10 cellular contexts compared by ENCODE assay signal in the genomic region with DNA sequence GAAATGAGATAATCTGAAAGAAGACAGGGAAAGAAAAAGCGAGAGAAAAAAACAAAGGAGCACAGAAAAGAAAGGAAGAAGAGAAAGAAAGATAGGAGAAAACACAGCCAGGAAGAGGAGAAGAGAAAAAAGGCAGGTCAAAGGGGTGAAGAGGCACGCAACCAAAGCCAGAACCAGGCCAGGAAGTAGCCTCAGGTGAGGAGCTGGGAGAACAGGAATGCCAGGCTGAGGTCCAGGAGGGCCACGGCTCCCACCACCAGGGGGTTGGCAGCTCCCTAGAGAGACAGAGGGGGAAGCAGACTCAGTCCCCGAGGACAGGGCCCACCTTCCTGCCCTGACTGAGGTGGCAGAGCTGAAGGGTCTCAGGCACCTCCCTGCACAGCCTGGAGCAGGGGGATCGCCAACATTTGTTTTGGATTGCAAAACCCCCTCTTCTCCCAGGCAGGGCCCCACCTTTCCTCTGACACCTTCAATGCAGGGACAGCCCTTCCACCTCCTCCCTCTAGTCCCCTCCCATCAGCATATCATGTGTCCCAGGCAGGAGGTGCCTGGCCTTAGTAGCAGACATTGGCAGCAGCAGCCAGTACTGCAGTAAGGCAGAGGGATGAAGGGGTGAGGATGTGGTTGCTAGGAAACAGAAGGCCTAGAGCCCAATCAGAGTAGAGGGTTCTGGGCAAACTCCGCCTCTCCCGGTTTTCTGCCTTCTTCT. TPM values are rescaled to one million over a fixed set of nuclear protein-coding genes. Genes with fewer than 3 reads are reported as not detected.
DNase-seq lines count a peak whose midpoint lies in the region; ATAC-seq, FAIRE-seq and TF ChIP-seq lines count a peak whose summit lies in the region.
"Had no signal": no experiment of that assay in that cellular context is flagged by ENCODE, and none has a peak within 500 bp of the region (broad histone marks: within the 10 kb centered on the region; RNA-seq: fewer than 3 reads in every experiment).

No MANE protein-coding gene starts in this region.

- H3K36me3 Mint-ChIP-seq in activated T-helper 17 cell treated with anti-CD3 and anti-CD28 coated beads, Interleukin-2, amount 50 U/mL, for 72 hours (ENCODE audit: low read depth): peaks cover 31% of the 10 kb centered on the region

- H3K4me1 ChIP-seq in DND-41 (ENCODE audit: insufficient read depth, low read length): peaks cover 33% of the 10 kb centered on the region
- peaks cover 62% of the 10 kb centered on the region for H3K4me1 ChIP-seq in HepG2 (ENCODE audit: insufficient read depth, low read length)

- H3K4me2 ChIP-seq in DND-41 (ENCODE audit: insufficient read depth, low read length) (no peak overlapping the region), HepG2 (ENCODE audit: low read depth, low read length) (peak overlapping the region; percentile 52)

- no peak overlapping the region for H3K9ac ChIP-seq in DND-41 (ENCODE audit: low read depth, low read length)
- peak overlapping the region; percentile 2; the same call in 1 of the 2 replicates for H3K9ac ChIP-seq in HepG2 (ENCODE audit: insufficient read depth, low read depth, low read length)

- DNase-seq in DND-41 (no peak), HepG2 (ENCODE audit: low spot score) (peak; percentile 84), GM03348 (ENCODE audit: low spot score) (no peak)
- DNase-seq: NCI-H187 treated with DMSO at 0.1 percent for 48 hours; stimulated activated CD8-positive, alpha-beta memory T cell treated with anti-CD3 and anti-CD28 coated beads, Interleukin-4, amount 100 ng/mL, for 48 hours had no signal

- ATAC-seq in DND-41 (ENCODE audit: insufficient read depth, low read depth) (no peak), HepG2 (peak; percentile 52), HG02759 (IDR thresholded peaks at IDR 0.05; ENCODE audit: unreplicated experiment) (no peak), GM18867 (IDR thresholded peaks at IDR 0.05; ENCODE audit: unreplicated experiment) (no peak), GM18870 (IDR thresholded peaks at IDR 0.05; ENCODE audit: unreplicated experiment) (no peak)
- ATAC-seq in activated T-helper 17 cell treated with anti-CD3 and anti-CD28 coated beads, Interleukin-2, amount 50 U/mL, for 72 hours (replicated peaks): no peak

- no peak for TF ChIP-seq RAD21 in Ishikawa (IDR thresholded peaks at IDR 0.05; ENCODE audit: low read depth)
- TF ChIP-seq RAD21 in HepG2 (CRISPR knock-in tag; IDR thresholded peaks at IDR 0.05): 0 out of 2 replicates have a peak, but pooled peaks have one; percentile 12

- in situ Hi-C loops in HepG2 (cut with HindIII; ENCODE audit: extremely low pct_ligation_motif_present, low pct_unique_long_range_greater_than_20kb): no loop called here

- H4K20me1 ChIP-seq in DND-41 (ENCODE audit: insufficient read depth, low read length) (no peaks in the 10 kb centered on the region), HepG2 (ENCODE audit: insufficient read depth, low read length) (no peaks in the 10 kb centered on the region)

- TF ChIP-seq CTCF in DND-41 (IDR thresholded peaks at IDR 0.05; ENCODE audit: borderline replicate concordance, extremely low read depth, low read length, poor library complexity, severe bottlenecking) (no peak), HepG2 (CRISPR knock-in tag; IDR thresholded peaks at IDR 0.05) (peak; percentile 38; the same call in 1 of the 2 replicates)

- H3K9me3 Mint-ChIP-seq in activated T-helper 17 cell treated with anti-CD3 and anti-CD28 coated beads, Interleukin-2, amount 50 U/mL, for 72 hours: no peaks in the 10 kb centered on the region

- WGBS in HepG2 (ENCODE audit: low lambda C conversion rate): 26% methylated on average over 7 of the region's 7 CpGs

- POLR2A ChIA-PET in HepG2 (lab: Yijun Ruan, JAX): interaction anchor here (0.6 to 6.5 kb wide), 7 partner anchors 11 to 248 kb away, joined by 3 to 113 read pairs (median 23); partner anchors contain the start of genes DHRS2, PABPN1 and THTPA

- BruUV-seq in HepG2 (replicated peaks; lab: Mats Ljungman, UMichigan): no TSS peak

- H2AFZ ChIP-seq in DND-41 (ENCODE audit: low read depth, low read length) (0 out of 2 replicates have a peak overlapping the region, but pooled peaks have one; percentile 34), HepG2 (ENCODE audit: low read length) (no peak overlapping the region)

- H3K36me3 ChIP-seq in DND-41 (ENCODE audit: insufficient read depth, low read length) (peaks cover 24% of the 10 kb centered on the region), HepG2 (replicated peaks in 1 of 2; ENCODE audit: control insufficient read depth in 1 of 2, insufficient read depth in 2 of 2, low read length in 2 of 2) (peaks cover 11 to 18% of the 10 kb centered on the region in 2 experiments)

- H3K27me3 ChIP-seq in DND-41 (ENCODE audit: insufficient read depth, low read length, poor library complexity): peaks cover 9% of the 10 kb centered on the region
- peaks cover 2 to 8% of the 10 kb centered on the region in 2 experiments; a peak in 2 of 5 replicates for H3K27me3 ChIP-seq in HepG2 (ENCODE audit: control insufficient read depth in 1 of 2, insufficient read depth in 2 of 2, low read length in 2 of 2)

- no peak overlapping the region for H3K4me3 Mint-ChIP-seq in activated T-helper 17 cell treated with anti-CD3 and anti-CD28 coated beads, Interleukin-2, amount 50 U/mL, for 72 hours

- intact Hi-C loops in HepG2 (cut with micrococcal nuclease; ENCODE audit: unreplicated experiment): loop anchor here (5.0 kb wide), 1 partner anchor 343 kb away; no protein-coding TSS in a partner anchor

- H3K4me3 ChIP-seq in DND-41 (ENCODE audit: low read depth in 1 of 2, low read length in 2 of 2) (no peak overlapping the region), HepG2 (replicated peaks in 1 of 3; ENCODE audit: insufficient read depth in 1 of 3, low read depth in 2 of 3, low read length in 3 of 3) (peak overlapping the region in 1 of 3 experiments; percentile 13; a peak in 1 of 6 replicates)

- no peak for FAIRE-seq in HepG2 (lab: Jason Lieb, UNC)

- no peaks in the 10 kb centered on the region for H3K9me3 ChIP-seq in DND-41 (ENCODE audit: insufficient read depth, low read length, severe bottlenecking)
- H3K9me3 ChIP-seq in HepG2 (ENCODE audit: low read length): no peaks in the 10 kb centered on the region

- TF ChIP-seq EP300 in Ishikawa (IDR thresholded peaks at IDR 0.05; ENCODE audit: borderline replicate concordance): no peak
- no peak for TF ChIP-seq EP300 in HepG2 (IDR thresholded peaks at IDR 0.05; ENCODE audit: low read depth in 2 of 2, low read length in 2 of 2)
- no peak for TF ChIP-seq EP300 in HepG2 (CRISPR knock-in tag; IDR thresholded peaks at IDR 0.05; ENCODE audit: borderline replicate concordance)

- peaks cover 12% of the 10 kb centered on the region for H3K27me3 Mint-ChIP-seq in activated T-helper 17 cell treated with anti-CD3 and anti-CD28 coated beads, Interleukin-2, amount 50 U/mL, for 72 hours

- H3K79me2 ChIP-seq in DND-41 (ENCODE audit: insufficient read depth, low read length) (peaks cover 13% of the 10 kb centered on the region), HepG2 (ENCODE audit: insufficient read depth, low read length) (peaks cover 7% of the 10 kb centered on the region)

- H3K27ac Mint-ChIP-seq in activated T-helper 17 cell treated with anti-CD3 and anti-CD28 coated beads, Interleukin-2, amount 50 U/mL, for 72 hours: peak overlapping the region; percentile 98

- H3K27ac ChIP-seq in DND-41 (ENCODE audit: low read length) (no peak overlapping the region), HepG2 (ENCODE audit: extremely low read length, insufficient read depth, low read length) (no peak overlapping the region)

- peaks cover 19% of the 10 kb centered on the region for H3K4me1 Mint-ChIP-seq in activated T-helper 17 cell treated with anti-CD3 and anti-CD28 coated beads, Interleukin-2, amount 50 U/mL, for 72 hours

- no peak for TF ChIP-seq POLR2A in HepG2 (IDR thresholded peaks at IDR 0.05; ENCODE audit: insufficient read depth in 1 of 2, low read depth in 2 of 2, low read length in 2 of 2)

- CTCF ChIA-PET in HepG2 (lab: Yijun Ruan, JAX; ENCODE audit: low intra/inter-chr PET ratio, low total read pairs): interaction anchor here (1.9 kb wide), 1 partner anchor 92 kb away, joined by 5 read pairs; no protein-coding TSS in a partner anchor

RNA-seq across cellular contexts. Expression of gene AP1G2, which starts 2.0 kb away (rescaled TPM):
- total RNA-seq in activated T-helper 17 cell treated with anti-CD3 and anti-CD28 coated beads, Interleukin-2, amount 50 U/mL, for 72 hours: 100 to 1,000 TPM; 199 to 312 TPM
- 39.4 and 96.9 TPM in 2 replicates for total RNA-seq in HepG2 (2016; rRNA removed; fragmentation: Illumina TruSeq; extraction: Trizol)
- total RNA-seq in HepG2 (2016; cell fraction: cytosol; rRNA removed; fragmentation: Illumina TruSeq; extraction: Trizol; ENCODE audit: low read depth): 27.1 and 29.2 TPM in 2 replicates
- total RNA-seq in HepG2 (2016; cell fraction: insoluble cytoplasmic fraction; rRNA removed; fragmentation: Illumina TruSeq; extraction: Trizol): 43.1 and 100 TPM in 2 replicates
- total RNA-seq in HepG2 (2016; cell fraction: membrane; rRNA removed; fragmentation: Illumina TruSeq; extraction: Trizol): 15.6 and 15.9 TPM in 2 replicates
- total RNA-seq in HepG2 (2016; cell fraction: nucleus; rRNA removed; fragmentation: Illumina TruSeq; extraction: Trizol): 143 and 149 TPM in 2 replicates
- 611 and 685 TPM in 2 replicates for polyA plus RNA-seq in HepG2 (2011; rRNA removed)
- 118 and 170 TPM in 2 replicates for polyA plus RNA-seq in HepG2 (2011; cell fraction: cytosol; rRNA removed)
- polyA plus RNA-seq in HepG2 (2011; cell fraction: nucleus; rRNA removed): 4,733 and 5,679 TPM in 2 replicates
- 202 and 318 TPM in 2 replicates for polyA plus RNA-seq in HepG2 (2012)
- 12.6 and 13.8 TPM in 2 replicates for polyA plus RNA-seq in HepG2 (2016; cell fraction: cytosol; fragmentation: Illumina TruSeq; extraction: Trizol; ENCODE audit: low read depth)
- 49.4 and 63.1 TPM in 2 replicates for polyA plus RNA-seq in HepG2 (2016; cell fraction: insoluble cytoplasmic fraction; fragmentation: Illumina TruSeq; extraction: Trizol; ENCODE audit: low read depth)
- polyA plus RNA-seq in HepG2 (2016; cell fraction: membrane; fragmentation: Illumina TruSeq; extraction: Trizol; ENCODE audit: low read depth): 18.9 and 19.4 TPM in 2 replicates
- polyA plus RNA-seq in HepG2 (2016; cell fraction: nucleus; fragmentation: Illumina TruSeq; extraction: Trizol; ENCODE audit: insufficient read depth, low read depth): 559 and 594 TPM in 2 replicates
- polyA minus RNA-seq in HepG2 (2011; rRNA and poly(A)+ RNA removed; ENCODE audit: low replicate concordance): 166 and 365 TPM in 2 replicates
- polyA minus RNA-seq in HepG2 (2011; cell fraction: cytosol; rRNA and poly(A)+ RNA removed): 55.5 and 58.2 TPM in 2 replicates
- 527 and 596 TPM in 2 replicates for polyA minus RNA-seq in HepG2 (2011; cell fraction: nucleus; rRNA and poly(A)+ RNA removed)

RNA-seq across cellular contexts. Expression of gene JPH4, which starts 9.0 kb away (rescaled TPM):
- total RNA-seq in activated T-helper 17 cell treated with anti-CD3 and anti-CD28 coated beads, Interleukin-2, amount 50 U/mL, for 72 hours: not detected
- 0.14 and 0.22 TPM in 2 replicates for total RNA-seq in HepG2 (2016; rRNA removed; fragmentation: Illumina TruSeq; extraction: Trizol)
- total RNA-seq in HepG2 (2016; cell fraction: cytosol; rRNA removed; fragmentation: Illumina TruSeq; extraction: Trizol; ENCODE audit: low read depth): 0.10 TPM in 1 of 2 replicates, not detected in the other
- total RNA-seq in HepG2 (2016; cell fraction: insoluble cytoplasmic fraction; rRNA removed; fragmentation: Illumina TruSeq; extraction: Trizol): 0.13 and 0.15 TPM in 2 replicates
- 0.10 and 0.22 TPM in 2 replicates for total RNA-seq in HepG2 (2016; cell fraction: membrane; rRNA removed; fragmentation: Illumina TruSeq; extraction: Trizol)
- 0.12 and 0.44 TPM in 2 replicates for total RNA-seq in HepG2 (2016; cell fraction: nucleus; rRNA removed; fragmentation: Illumina TruSeq; extraction: Trizol)
- polyA plus RNA-seq in HepG2 (2011; rRNA removed): 0.08 and 0.16 TPM in 2 replicates
- 0.15 and 0.18 TPM in 2 replicates for polyA plus RNA-seq in HepG2 (2011; cell fraction: cytosol; rRNA removed)
- 1.1 TPM in 2 replicates for polyA plus RNA-seq in HepG2 (2011; cell fraction: nucleus; rRNA removed)
- 0.16 and 0.54 TPM in 2 replicates for polyA plus RNA-seq in HepG2 (2012)
- polyA plus RNA-seq in HepG2 (2016; cell fraction: cytosol; fragmentation: Illumina TruSeq; extraction: Trizol; ENCODE audit: low read depth): 0.05 and 0.10 TPM in 2 replicates
- polyA plus RNA-seq in HepG2 (2016; cell fraction: insoluble cytoplasmic fraction; fragmentation: Illumina TruSeq; extraction: Trizol; ENCODE audit: low read depth): 0.22 and 0.33 TPM in 2 replicates
- polyA plus RNA-seq in HepG2 (2016; cell fraction: membrane; fragmentation: Illumina TruSeq; extraction: Trizol; ENCODE audit: low read depth): 0.10 and 0.17 TPM in 2 replicates
- 0.42 and 0.55 TPM in 2 replicates for polyA plus RNA-seq in HepG2 (2016; cell fraction: nucleus; fragmentation: Illumina TruSeq; extraction: Trizol; ENCODE audit: insufficient read depth, low read depth)
- polyA minus RNA-seq in HepG2 (2011; rRNA and poly(A)+ RNA removed; ENCODE audit: low replicate concordance): 0.18 TPM in 1 of 2 replicates, not detected in the other
- polyA minus RNA-seq in HepG2 (2011; cell fraction: cytosol; rRNA and poly(A)+ RNA removed): 0.35 TPM in 1 of 2 replicates, not detected in the other
- 0.13 and 0.25 TPM in 2 replicates for polyA minus RNA-seq in HepG2 (2011; cell fraction: nucleus; rRNA and poly(A)+ RNA removed)

RNA-seq across cellular contexts. Expression of gene THTPA, which starts 13.5 kb away (rescaled TPM):
- 1 to 10 TPM; 7.3 to 8.7 TPM for total RNA-seq in activated T-helper 17 cell treated with anti-CD3 and anti-CD28 coated beads, Interleukin-2, amount 50 U/mL, for 72 hours
- 7.1 and 7.4 TPM in 2 replicates for total RNA-seq in HepG2 (2016; rRNA removed; fragmentation: Illumina TruSeq; extraction: Trizol)
- 6.0 and 6.1 TPM in 2 replicates for total RNA-seq in HepG2 (2016; cell fraction: cytosol; rRNA removed; fragmentation: Illumina TruSeq; extraction: Trizol; ENCODE audit: low read depth)
- 7.7 and 8.0 TPM in 2 replicates for total RNA-seq in HepG2 (2016; cell fraction: insoluble cytoplasmic fraction; rRNA removed; fragmentation: Illumina TruSeq; extraction: Trizol)
- total RNA-seq in HepG2 (2016; cell fraction: membrane; rRNA removed; fragmentation: Illumina TruSeq; extraction: Trizol): 12.8 and 13.3 TPM in 2 replicates
- 5.8 and 5.9 TPM in 2 replicates for total RNA-seq in HepG2 (2016; cell fraction: nucleus; rRNA removed; fragmentation: Illumina TruSeq; extraction: Trizol)
- polyA plus RNA-seq in HepG2 (2011; rRNA removed): 8.2 and 8.7 TPM in 2 replicates
- 3.6 and 5.0 TPM in 2 replicates for polyA plus RNA-seq in HepG2 (2011; cell fraction: cytosol; rRNA removed)
- polyA plus RNA-seq in HepG2 (2011; cell fraction: nucleus; rRNA removed): 11.3 and 17.7 TPM in 2 replicates
- polyA plus RNA-seq in HepG2 (2012): 3.9 and 4.2 TPM in 2 replicates
- 14.5 and 18.4 TPM in 2 replicates for polyA plus RNA-seq in HepG2 (2016; cell fraction: cytosol; fragmentation: Illumina TruSeq; extraction: Trizol; ENCODE audit: low read depth)
- polyA plus RNA-seq in HepG2 (2016; cell fraction: insoluble cytoplasmic fraction; fragmentation: Illumina TruSeq; extraction: Trizol; ENCODE audit: low read depth): 11.7 and 13.4 TPM in 2 replicates
- polyA plus RNA-seq in HepG2 (2016; cell fraction: membrane; fragmentation: Illumina TruSeq; extraction: Trizol; ENCODE audit: low read depth): 18.6 and 20.0 TPM in 2 replicates
- polyA plus RNA-seq in HepG2 (2016; cell fraction: nucleus; fragmentation: Illumina TruSeq; extraction: Trizol; ENCODE audit: insufficient read depth, low read depth): 11.0 and 11.3 TPM in 2 replicates
- 10.0 and 22.9 TPM in 2 replicates for polyA minus RNA-seq in HepG2 (2011; rRNA and poly(A)+ RNA removed; ENCODE audit: low replicate concordance)
- 2.5 and 3.6 TPM in 2 replicates for polyA minus RNA-seq in HepG2 (2011; cell fraction: cytosol; rRNA and poly(A)+ RNA removed)
- 6.8 and 7.2 TPM in 2 replicates for polyA minus RNA-seq in HepG2 (2011; cell fraction: nucleus; rRNA and poly(A)+ RNA removed)

RNA-seq across cellular contexts. Expression of gene ZFHX2, which starts 18.0 kb away (rescaled TPM):
- total RNA-seq in activated T-helper 17 cell treated with anti-CD3 and anti-CD28 coated beads, Interleukin-2, amount 50 U/mL, for 72 hours: 1 to 10 TPM; 2.1 to 2.3 TPM
- 0.44 and 0.49 TPM in 2 replicates for total RNA-seq in HepG2 (2016; rRNA removed; fragmentation: Illumina TruSeq; extraction: Trizol)
- total RNA-seq in HepG2 (2016; cell fraction: cytosol; rRNA removed; fragmentation: Illumina TruSeq; extraction: Trizol; ENCODE audit: low read depth): 0.81 and 0.88 TPM in 2 replicates
- total RNA-seq in HepG2 (2016; cell fraction: insoluble cytoplasmic fraction; rRNA removed; fragmentation: Illumina TruSeq; extraction: Trizol): 0.39 and 0.40 TPM in 2 replicates
- total RNA-seq in HepG2 (2016; cell fraction: membrane; rRNA removed; fragmentation: Illumina TruSeq; extraction: Trizol): 0.49 and 0.62 TPM in 2 replicates
- 0.78 and 1.1 TPM in 2 replicates for total RNA-seq in HepG2 (2016; cell fraction: nucleus; rRNA removed; fragmentation: Illumina TruSeq; extraction: Trizol)
- polyA plus RNA-seq in HepG2 (2011; rRNA removed): 0.17 and 0.24 TPM in 2 replicates
- 0.04 and 0.22 TPM in 2 replicates for polyA plus RNA-seq in HepG2 (2011; cell fraction: cytosol; rRNA removed)
- polyA plus RNA-seq in HepG2 (2011; cell fraction: nucleus; rRNA removed): 1.2 and 1.4 TPM in 2 replicates
- 0.92 and 0.93 TPM in 2 replicates for polyA plus RNA-seq in HepG2 (2012)
- polyA plus RNA-seq in HepG2 (2016; cell fraction: cytosol; fragmentation: Illumina TruSeq; extraction: Trizol; ENCODE audit: low read depth): 0.29 TPM in 2 replicates
- 0.53 and 0.73 TPM in 2 replicates for polyA plus RNA-seq in HepG2 (2016; cell fraction: insoluble cytoplasmic fraction; fragmentation: Illumina TruSeq; extraction: Trizol; ENCODE audit: low read depth)
- polyA plus RNA-seq in HepG2 (2016; cell fraction: membrane; fragmentation: Illumina TruSeq; extraction: Trizol; ENCODE audit: low read depth): 0.19 and 0.22 TPM in 2 replicates
- 0.79 and 1.2 TPM in 2 replicates for polyA plus RNA-seq in HepG2 (2016; cell fraction: nucleus; fragmentation: Illumina TruSeq; extraction: Trizol; ENCODE audit: insufficient read depth, low read depth)
- polyA minus RNA-seq in HepG2 (2011; rRNA and poly(A)+ RNA removed; ENCODE audit: low replicate concordance): 0.21 and 1.7 TPM in 2 replicates
- 0.26 and 1.6 TPM in 2 replicates for polyA minus RNA-seq in HepG2 (2011; cell fraction: cytosol; rRNA and poly(A)+ RNA removed)
- polyA minus RNA-seq in HepG2 (2011; cell fraction: nucleus; rRNA and poly(A)+ RNA removed): 1.7 and 2.2 TPM in 2 replicates
